In the genomic region with DNA sequence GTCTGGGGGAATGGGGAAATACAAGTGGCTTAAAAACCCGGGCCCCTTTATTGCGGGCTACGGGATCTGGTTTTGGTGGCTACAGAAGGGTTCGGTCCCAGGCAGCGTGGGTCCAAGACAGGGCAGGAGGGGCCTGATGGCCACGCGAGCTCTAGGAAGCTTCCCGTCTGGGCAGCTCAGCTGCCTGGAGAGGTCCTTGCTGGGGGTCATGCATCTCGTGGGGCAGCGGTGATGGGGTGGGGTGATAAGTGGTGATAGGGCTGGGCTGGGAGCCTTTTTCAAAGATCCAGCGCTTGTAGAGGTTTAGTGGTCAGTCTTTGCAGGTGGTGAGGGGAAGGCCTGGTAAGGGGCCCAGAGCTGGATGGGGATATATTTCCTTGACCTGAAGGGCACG, we compare ENCODE assay signal across 25 cellular contexts. TPM values are rescaled to one million over a fixed set of nuclear protein-coding genes. Genes with fewer than 3 reads are reported as not detected.
DNase-seq lines count a peak whose midpoint lies in the region; ATAC-seq and TF ChIP-seq lines count a peak whose summit lies in the region.
"Had no signal": no experiment of that assay in that cellular context is flagged by ENCODE, and none has a peak within 500 bp of the region (broad histone marks: within the 10 kb centered on the region; RNA-seq: fewer than 3 reads in every experiment).

No MANE protein-coding gene starts in this region.

- peaks cover 50% of the 10 kb centered on the region for H3K27me3 Mint-ChIP-seq in activated CD4-positive, alpha-beta T cell treated with anti-CD3 and anti-CD28 coated beads, Interleukin-2, amount 10 ng/mL, durations not matched to agents 24 days and 14 days
- H3K27me3 Mint-ChIP-seq in T-cell (peaks cover 45 to 48% of the 10 kb centered on the region in 2 donors), endothelial cell (ENCODE audit: unreplicated experiment) (peaks cover 32% of the 10 kb centered on the region), osteocyte (ENCODE audit: unreplicated experiment) (peaks cover 27% of the 10 kb centered on the region)

- H3K4me1 Mint-ChIP-seq in activated CD4-positive, alpha-beta T cell treated with anti-CD3 and anti-CD28 coated beads, Interleukin-2, amount 10 ng/mL, durations not matched to agents 24 days and 14 days, result peaks cover 18% of the 10 kb centered on the region
- H3K4me1 Mint-ChIP-seq in T-cell (peaks cover 31 to 39% (median 36%) of the 10 kb centered on the region in 3 donors), endothelial cell (ENCODE audit: unreplicated experiment) (peaks cover 24% of the 10 kb centered on the region), osteocyte (ENCODE audit: unreplicated experiment) (peaks cover 25% of the 10 kb centered on the region)

- H3K9me3 ChIP-seq in left lung, result no peaks in the 10 kb centered on the region
- H3K9me3 ChIP-seq: ascending aorta had no signal

- H3K4me3 Mint-ChIP-seq in activated CD4-positive, alpha-beta T cell treated with anti-CD3 and anti-CD28 coated beads, Interleukin-2, amount 10 ng/mL, durations not matched to agents 24 days and 14 days, result peak overlapping the region; percentile 35
- H3K4me3 Mint-ChIP-seq in T-cell, result peak overlapping the region in 2 of 3 donors; percentile 25 to 77
- H3K4me3 Mint-ChIP-seq in endothelial cell (ENCODE audit: unreplicated experiment), result peak overlapping the region; percentile 72
- H3K4me3 Mint-ChIP-seq in osteocyte (ENCODE audit: unreplicated experiment), result peak overlapping the region; percentile 56
- H3K4me3 Mint-ChIP-seq: activated CD8-positive, alpha-beta memory T cell treated with anti-CD3 and anti-CD28 coated beads, Interleukin-2, amount 10 ng/mL, durations not matched to agents 7 days and 5 days had no signal

- H3K36me3 Mint-ChIP-seq in activated CD4-positive, alpha-beta T cell treated with anti-CD3 and anti-CD28 coated beads, Interleukin-2, amount 10 ng/mL, durations not matched to agents 24 days and 14 days (ENCODE audit: low read depth), result peaks cover 12% of the 10 kb centered on the region
- H3K36me3 Mint-ChIP-seq in T-cell, result no peaks in the 10 kb centered on the region
- peaks cover 3% of the 10 kb centered on the region for H3K36me3 Mint-ChIP-seq in endothelial cell (ENCODE audit: low read depth, unreplicated experiment)
- peaks cover 7% of the 10 kb centered on the region for H3K36me3 Mint-ChIP-seq in osteocyte (ENCODE audit: unreplicated experiment)

- DNase-seq in activated CD4-positive, alpha-beta T cell treated with anti-CD3 and anti-CD28 coated beads, Interleukin-2, amount 10 ng/mL, durations not matched to agents 24 days and 14 days, result no peak
- DNase-seq in activated CD4-positive, alpha-beta T cell treated with anti-CD3 and anti-CD28 coated beads for 4 hours, result no peak
- DNase-seq in T-cell, result no peak
- no peak for DNase-seq in endothelial cell (ENCODE audit: low spot score)
- no peak for DNase-seq in osteocyte (ENCODE audit: extremely low spot score, unreplicated experiment)
- DNase-seq in NCI-H82 treated with DMSO at 0.1 percent for 48 hours (lab: John Stamatoyannopoulos, UW; ENCODE audit: unreplicated experiment), result no peak
- no peak for DNase-seq in NCI-H1105 treated with DMSO at 0.1 percent for 48 hours (lab: John Stamatoyannopoulos, UW)
- no peak for DNase-seq in left lung
- DNase-seq: activated CD4-positive, CD25-positive, alpha-beta regulatory T cell treated with anti-CD3 and anti-CD28 coated beads, Interleukin-2, amount 50 U/mL, for 72 hours; activated CD8-positive, alpha-beta memory T cell treated with anti-CD3 and anti-CD28 coated beads, Interleukin-2, amount 10 ng/mL, durations not matched to agents 7 days and 5 days; activated gamma-delta T cell treated with Interleukin-2 at 50 U/mL for 16 hours; DMS53; Kasumi-1; NCI-H1417; NCI-H748 treated with DMSO at 0.1 percent for 48 hours; PC-3; T-helper 9 cell had no signal

- intact Hi-C loops in activated CD4-positive, alpha-beta T cell treated with anti-CD3 and anti-CD28 coated beads, Interleukin-2, amount 10 ng/mL, durations not matched to agents 24 days and 14 days (cut with micrococcal nuclease), result no loop called here
- intact Hi-C loops in left lung (cut with DNase I), result no loop called here

- H3K36me3 ChIP-seq in left lung, result peaks cover 0 to 7% of the 10 kb centered on the region in 2 donors
- H3K36me3 ChIP-seq: ascending aorta had no signal

- TF ChIP-seq CTCF in endothelial cell (IDR thresholded peaks at IDR 0.05; ENCODE audit: unreplicated experiment), result no peak
- no peak for TF ChIP-seq CTCF in osteocyte (IDR thresholded peaks at IDR 0.05)
- TF ChIP-seq CTCF in left lung (IDR thresholded peaks at IDR 0.05), result no peak

- H3K4me1 ChIP-seq in left lung, result peaks cover 12 to 41% of the 10 kb centered on the region in 2 donors

- no peak overlapping the region for H3K27ac ChIP-seq in left lung
- H3K27ac ChIP-seq: ascending aorta, C4-2B had no signal

- no peak overlapping the region for H3K27ac Mint-ChIP-seq in activated CD4-positive, alpha-beta T cell treated with anti-CD3 and anti-CD28 coated beads, Interleukin-2, amount 10 ng/mL, durations not matched to agents 24 days and 14 days
- H3K27ac Mint-ChIP-seq in T-cell, result no peak overlapping the region
- H3K27ac Mint-ChIP-seq in endothelial cell (ENCODE audit: unreplicated experiment), result no peak overlapping the region
- no peak overlapping the region for H3K27ac Mint-ChIP-seq in osteocyte (ENCODE audit: unreplicated experiment)
- H3K27ac Mint-ChIP-seq: activated CD8-positive, alpha-beta memory T cell treated with anti-CD3 and anti-CD28 coated beads, Interleukin-2, amount 10 ng/mL, durations not matched to agents 7 days and 5 days had no signal

- POLR2A ChIA-PET in T-cell (lab: Charles Lee), result no interaction called here

- ATAC-seq in T-cell (replicated peaks in 1 of 4) (no peak), left lung (no peak)
- ATAC-seq: activated CD8-positive, alpha-beta memory T cell treated with anti-CD3 and anti-CD28 coated beads, Interleukin-2, amount 10 ng/mL, durations not matched to agents 7 days and 5 days; PC-3 had no signal

- CTCF ChIA-PET in T-cell (lab: Charles Lee), result no interaction called here

- H3K9me3 Mint-ChIP-seq in activated CD4-positive, alpha-beta T cell treated with anti-CD3 and anti-CD28 coated beads, Interleukin-2, amount 10 ng/mL, durations not matched to agents 24 days and 14 days, result no peaks in the 10 kb centered on the region
- H3K9me3 Mint-ChIP-seq in T-cell (no peaks in the 10 kb centered on the region), endothelial cell (ENCODE audit: unreplicated experiment) (no peaks in the 10 kb centered on the region), osteocyte (ENCODE audit: unreplicated experiment) (no peaks in the 10 kb centered on the region)

- peaks cover 75 to 95% of the 10 kb centered on the region in 2 donors for H3K27me3 ChIP-seq in left lung

- H3K4me3 ChIP-seq in left lung, result no peak overlapping the region

RNA-seq across cellular contexts. Expression of gene PHOX2A, which starts 0.8 kb away (rescaled TPM):
- total RNA-seq in activated CD4-positive, alpha-beta T cell treated with anti-CD3 and anti-CD28 coated beads, Interleukin-2, amount 10 ng/mL, durations not matched to agents 24 days and 14 days, result not detected in 2 replicates
- not detected for total RNA-seq in T-cell
- total RNA-seq in endothelial cell (ENCODE audit: unreplicated experiment), result not detected
- total RNA-seq in osteocyte, result not detected in 2 replicates
- total RNA-seq in left lung, result not detected
- total RNA-seq: A172; activated CD8-positive, alpha-beta memory T cell treated with anti-CD3 and anti-CD28 coated beads, Interleukin-2, amount 10 ng/mL, durations not matched to agents 7 days and 5 days; ascending aorta; endothelial cell of umbilical vein; fibroblast of villous mesenchyme; HT-29; liver; PC-3; pulmonary artery endothelial cell had no signal

RNA-seq across cellular contexts. Expression of gene INPPL1, which starts 18.6 kb away (rescaled TPM):
- total RNA-seq in activated CD4-positive, alpha-beta T cell treated with anti-CD3 and anti-CD28 coated beads, Interleukin-2, amount 10 ng/mL, durations not matched to agents 24 days and 14 days, result 123 and 144 TPM in 2 replicates
- total RNA-seq in T-cell, result 100 to 1,000 TPM; 112 to 162 (median 147) TPM
- total RNA-seq in endothelial cell (ENCODE audit: unreplicated experiment), result 168 TPM
- 259 and 289 TPM in 2 replicates for total RNA-seq in osteocyte
- total RNA-seq in left lung, result 100 to 1,000 TPM; 159 to 201 TPM

RNA-seq across cellular contexts. Expression of gene FOLR2, which starts 26.6 kb away (rescaled TPM):
- not detected in 2 replicates for total RNA-seq in activated CD4-positive, alpha-beta T cell treated with anti-CD3 and anti-CD28 coated beads, Interleukin-2, amount 10 ng/mL, durations not matched to agents 24 days and 14 days
- not detected for total RNA-seq in T-cell
- total RNA-seq in endothelial cell (ENCODE audit: unreplicated experiment), result not detected
- total RNA-seq in osteocyte, result not detected in 2 replicates
- 10 to 100 TPM; 20.9 to 50.2 TPM for total RNA-seq in left lung
- total RNA-seq: A172; activated CD8-positive, alpha-beta memory T cell treated with anti-CD3 and anti-CD28 coated beads, Interleukin-2, amount 10 ng/mL, durations not matched to agents 7 days and 5 days; endothelial cell of umbilical vein; fibroblast of villous mesenchyme; HT-29; PC-3; pulmonary artery endothelial cell had no signal

RNA-seq across cellular contexts. Expression of gene FOLR1, which starts 51.2 kb away (rescaled TPM):
- total RNA-seq in activated CD4-positive, alpha-beta T cell treated with anti-CD3 and anti-CD28 coated beads, Interleukin-2, amount 10 ng/mL, durations not matched to agents 24 days and 14 days, result not detected in 2 replicates
- total RNA-seq in T-cell (under 1 TPM in 1 of 5 donors, not detected in 4; 0.25 TPM), endothelial cell (ENCODE audit: unreplicated experiment) (not detected), osteocyte (not detected in 2 replicates), left lung (100 to 1,000 TPM in 1 of 2 donors, 10 to 100 TPM in 1; 80.8 to 409 TPM)
- total RNA-seq: A172; activated CD8-positive, alpha-beta memory T cell treated with anti-CD3 and anti-CD28 coated beads, Interleukin-2, amount 10 ng/mL, durations not matched to agents 7 days and 5 days; ascending aorta; endothelial cell of umbilical vein; fibroblast of villous mesenchyme; pulmonary artery endothelial cell had no signal

Comparison
In these comparisons a context has a peak if more than half of its experiments do, and no peak if none do; other contexts are left out.
1. RNA of gene FOLR2, which starts 26.6 kb away (total RNA-seq): 20.9 to 50.2 TPM in left lung; not detected in endothelial cell (single experiment), not detected in activated CD4-positive, alpha-beta T cell treated with anti-CD3 and anti-CD28 coated beads, Interleukin-2, amount 10 ng/mL, durations not matched to agents 24 days and 14 days, not detected in T-cell and not detected in osteocyte; every median in the first group is over 10 times any median in the second.
2. Peak in every context shown above with its lines, with median percentiles within 50 percentile points of each other: H3K4me3 Mint-ChIP-seq.